Comparison of ENCODE assay signal across 8 cellular contexts in genomic region chr6:109381007-109381746, GRCh38. TPM values are rescaled to one million over a fixed set of nuclear protein-coding genes. Genes with fewer than 3 reads are reported as not detected.
DNase-seq lines count a peak whose midpoint lies in the region; ATAC-seq and TF ChIP-seq lines count a peak whose summit lies in the region.

No MANE protein-coding gene starts in this region.

- peaks cover 67 to 73% of the 10 kb centered on the region in 2 donors for H3K4me1 Mint-ChIP-seq in natural killer cell

- H3K9me3 ChIP-seq in AG04450 (ENCODE audit: control insufficient read depth, insufficient read depth, low read length) (no peaks in the 10 kb centered on the region; the same call in 1 of the 2 replicates), PC-3 (ENCODE audit: low read length) (no peaks in the 10 kb centered on the region), duodenal mucosa (ENCODE audit: control insufficient read depth in 1 of 2, low read length in 2 of 2) (no peaks in the 10 kb centered on the region)

- peak overlapping the region; percentile 88 to 98 for H3K27ac Mint-ChIP-seq in natural killer cell

- peaks cover 2% of the 10 kb centered on the region for H3K36me3 Mint-ChIP-seq in natural killer cell

- CTCF ChIA-PET in AG04450 (lab: Charles Lee) = interaction anchor here (4.4 kb wide), 1 partner anchor 193 kb away, joined by 47 read pairs; no protein-coding TSS in a partner anchor
- CTCF ChIA-PET in PC-3 (lab: Charles Lee) = no interaction called here
- CTCF ChIA-PET in GM10248 (lab: Yijun Ruan, JAX) = no interaction called here

- TSS peak; percentile 42 for BruUV-seq in PC-3 (replicated peaks; lab: Mats Ljungman, UMichigan)

- peak overlapping the region; percentile 96 for H3K4me3 Mint-ChIP-seq in natural killer cell

- intact Hi-C loops in PC-3 (cut with micrococcal nuclease) (loop anchor here (5.0 kb wide), 1 partner anchor 124 kb away; no protein-coding TSS in a partner anchor), natural killer cell (cut with micrococcal nuclease) (loop anchor here (5.0 to 10.0 kb wide), 5 partner anchors 144 to 1559 kb away; partner anchors contain the start of genes SCML4 and SNX3)

- H3K4me2 ChIP-seq in PC-3 (ENCODE audit: low read length) = peak overlapping the region; percentile 87

- no peaks in the 10 kb centered on the region for H3K9me3 Mint-ChIP-seq in natural killer cell

- H3K27me3 ChIP-seq in AG04450 (ENCODE audit: control insufficient read depth, insufficient read depth, low read length) (no peaks in the 10 kb centered on the region), PC-3 (ENCODE audit: low read length) (no peaks in the 10 kb centered on the region), duodenal mucosa (ENCODE audit: control insufficient read depth in 1 of 2, insufficient read depth in 2 of 2, low read length in 2 of 2) (no peaks in the 10 kb centered on the region)

- H3K9ac ChIP-seq in PC-3 (ENCODE audit: low read length) (peak overlapping the region; percentile 93), duodenal mucosa (ENCODE audit: low read depth in 1 of 2, low read length in 2 of 2) (peak overlapping the region; percentile 95 to 99)

- no peaks in the 10 kb centered on the region for H3K27me3 Mint-ChIP-seq in natural killer cell (ENCODE audit: low read depth in 2 of 2)

- ATAC-seq in GM18873 (IDR thresholded peaks at IDR 0.05; ENCODE audit: low FRiP score, unreplicated experiment) (peak; percentile 4), PC-3 (no peak), natural killer cell (peak; percentile 14 to 19 (median 18))

- H3K36me3 ChIP-seq in PC-3 (ENCODE audit: low read depth, low read length) (peaks cover 18% of the 10 kb centered on the region), duodenal mucosa (ENCODE audit: control insufficient read depth in 1 of 2, insufficient read depth in 2 of 2, low read length in 2 of 2) (peaks cover 15 to 24% of the 10 kb centered on the region in 2 donors)

- H3F3A ChIP-seq in PC-3 (ENCODE audit: low read length, unreplicated experiment) = no peaks in the 10 kb centered on the region

- H3K4me3 ChIP-seq in AG04450 (ENCODE audit: low read depth, low read length) = peak overlapping the region; percentile 98
- peak overlapping the region; percentile 95 for H3K4me3 ChIP-seq in PC-3 (ENCODE audit: low read length)
- peak overlapping the region; percentile 96 to 99 for H3K4me3 ChIP-seq in duodenal mucosa (ENCODE audit: low read depth in 1 of 2, low read length in 2 of 2)

- H3K4me1 ChIP-seq in PC-3 (ENCODE audit: insufficient read depth, low read length) = peaks cover 28% of the 10 kb centered on the region
- H3K4me1 ChIP-seq in duodenal mucosa (ENCODE audit: control insufficient read depth in 1 of 2, insufficient read depth in 2 of 2, low read length in 2 of 2) = peaks cover 37 to 43% of the 10 kb centered on the region in 2 donors

- H3K27ac ChIP-seq in AG04450 (ENCODE audit: low read depth, low read length) = peak overlapping the region; percentile 85
- peak overlapping the region; percentile 84 for H3K27ac ChIP-seq in PC-3 (ENCODE audit: low read length)
- H3K27ac ChIP-seq in duodenal mucosa (ENCODE audit: low read depth, low read length) = peak overlapping the region; percentile 100

- DNase-seq in AG04450 (ENCODE audit: low read depth, low spot score) (no peak), PC-3 (peak; percentile 20), natural killer cell (no peak), GM10248 (ENCODE audit: extremely low spot score) (no peak), Ammon's horn (ENCODE audit: low spot score) (no peak), NCI-H187 treated with DMSO at 0.1 percent for 48 hours (lab: John Stamatoyannopoulos, UW) (no peak)

- POLR2A ChIA-PET in AG04450 (lab: Yijun Ruan, JAX) = interaction anchor here (0.9 kb wide), 1 partner anchor 60 kb away, joined by 3 read pairs; the partner anchor contains the start of genes PPIL6 and SMPD2
- POLR2A ChIA-PET in PC-3 (lab: Charles Lee; ENCODE audit: unreplicated experiment) = interaction anchor here (0.6 kb wide), 1 partner anchor 81 kb away, joined by 5 read pairs; no protein-coding TSS in a partner anchor
- POLR2A ChIA-PET in GM10248 (lab: Yijun Ruan, JAX) = no interaction called here

- H3K9me2 ChIP-seq in PC-3 (replicated peaks; ENCODE audit: low read length) = no peaks in the 10 kb centered on the region

- H4K20me1 ChIP-seq in PC-3 (ENCODE audit: low read length) = peaks cover 40% of the 10 kb centered on the region

- H3K79me2 ChIP-seq in PC-3 (ENCODE audit: low read length) = peaks cover 60% of the 10 kb centered on the region

- TF ChIP-seq CTCF in AG04450 (IDR thresholded peaks at IDR 0.05; ENCODE audit: low read depth, low read length) (no peak), PC-3 (conservative IDR thresholded peaks at IDR 0.05; ENCODE audit: low read depth, low read length) (no peak), natural killer cell (IDR thresholded peaks at IDR 0.05) (no peak), GM10248 (IDR thresholded peaks at IDR 0.05; ENCODE audit: control extremely low read depth, extremely low read depth, low read depth, missing control alignments) (no peak)

- no peak overlapping the region for H2AFZ ChIP-seq in PC-3 (ENCODE audit: low read length)

RNA-seq across cellular contexts. Expression of gene CD164, which starts 1.1 kb away (rescaled TPM):
- polyA plus RNA-seq in AG04450 (2011; rRNA removed) = 344 and 383 TPM in 2 replicates
- 292 and 328 TPM in 2 replicates for polyA minus RNA-seq in AG04450 (2011; rRNA and poly(A)+ RNA removed)
- total RNA-seq in PC-3 (2014; rRNA removed) (89.2 and 95.6 TPM in 2 replicates), natural killer cell (100 to 1,000 TPM; 352 to 457 (median 427) TPM)

RNA-seq across cellular contexts. Expression of gene PPIL6, which starts 59.3 kb away (rescaled TPM):
- 0.71 and 0.83 TPM in 2 replicates for polyA plus RNA-seq in AG04450 (2011; rRNA removed)
- polyA minus RNA-seq in AG04450 (2011; rRNA and poly(A)+ RNA removed) = not detected in 2 replicates
- total RNA-seq in PC-3 (2014; rRNA removed) = 0.62 and 2.1 TPM in 2 replicates
- total RNA-seq in natural killer cell = under 1 TPM; 0.28 to 0.70 (median 0.40) TPM

RNA-seq across cellular contexts. Expression of gene SMPD2, which starts 59.3 kb away (rescaled TPM):
- polyA plus RNA-seq in AG04450 (2011; rRNA removed) = 4.5 and 5.4 TPM in 2 replicates
- polyA minus RNA-seq in AG04450 (2011; rRNA and poly(A)+ RNA removed) = 11.4 and 13.4 TPM in 2 replicates
- total RNA-seq in PC-3 (2014; rRNA removed) = 12.6 and 13.8 TPM in 2 replicates
- 10 to 100 TPM; 25.0 to 37.3 (median 29.3) TPM for total RNA-seq in natural killer cell
